ENCODE assay signal across 8 cellular contexts in genomic region chr1:48203287-48203900, GRCh38. TPM values are rescaled to one million over a fixed set of nuclear protein-coding genes. Genes with fewer than 3 reads are reported as not detected.
DNase-seq lines count a peak whose midpoint lies in the region; ATAC-seq and TF ChIP-seq lines count a peak whose summit lies in the region.

No MANE protein-coding gene starts in this region.

- WGBS in testis, 2 donors: 68 to 74% methylated on average over 3 of the region's 3 CpGs

- H3K4me1 Mint-ChIP-seq in activated CD4-positive, alpha-beta T cell treated with anti-CD3 and anti-CD28 coated beads, Interleukin-2, amount 10 ng/mL, durations not matched to agents 24 days and 14 days: no peaks in the 10 kb centered on the region
- no peaks in the 10 kb centered on the region for H3K4me1 Mint-ChIP-seq in activated CD4-positive, alpha-beta T cell treated with anti-CD3 and anti-CD28 coated beads for 36 hours

- no peaks in the 10 kb centered on the region for H3K9me3 ChIP-seq in testis

- H3K27ac ChIP-seq in RWPE1 (no peak overlapping the region), testis (no peak overlapping the region)

- no peak for TF ChIP-seq POLR2A in testis (IDR thresholded peaks at IDR 0.05)

- no peaks in the 10 kb centered on the region for H3K27me3 ChIP-seq in testis

- CTCF ChIA-PET in activated CD4-positive, alpha-beta T cell treated with anti-CD3 and anti-CD28 coated beads for 36 hours (lab: Charles Lee): interaction anchor here (0.7 to 4.2 kb wide), 12 partner anchors 8 to 110 kb away, joined by 3 to 34 read pairs (median 3); no protein-coding TSS in a partner anchor
- CTCF ChIA-PET in RWPE1 (lab: Yijun Ruan, JAX): interaction anchor here (0.6 to 3.9 kb wide), 8 partner anchors 38 to 769 kb away, joined by 3 to 22 read pairs (median 3); no protein-coding TSS in a partner anchor

- DNase-seq in activated CD4-positive, alpha-beta T cell treated with anti-CD3 and anti-CD28 coated beads, Interleukin-2, amount 10 ng/mL, durations not matched to agents 24 days and 14 days: peak; percentile 60
- no peak for DNase-seq in activated CD4-positive, alpha-beta T cell treated with anti-CD3 and anti-CD28 coated beads for 36 hours
- DNase-seq in RWPE1 (ENCODE audit: low spot score): peak; percentile 54
- peak; percentile 38 for DNase-seq in glomerular visceral epithelial cell (ENCODE audit: extremely low spot score)
- DNase-seq in testis: no peak
- DNase-seq in effector CD8-positive, alpha-beta T cell (lab: John Stamatoyannopoulos, UW): no peak
- DNase-seq in stimulated activated CD4-positive, alpha-beta T cell treated with anti-CD3 and anti-CD28 coated beads, Interleukin-15, amount 100 ng/mL, for 24 hours: no peak

- no peak overlapping the region for H3K4me3 Mint-ChIP-seq in activated CD4-positive, alpha-beta T cell treated with anti-CD3 and anti-CD28 coated beads, Interleukin-2, amount 10 ng/mL, durations not matched to agents 24 days and 14 days
- no peak overlapping the region for H3K4me3 Mint-ChIP-seq in activated CD4-positive, alpha-beta T cell treated with anti-CD3 and anti-CD28 coated beads for 36 hours

- intact Hi-C loops in activated CD4-positive, alpha-beta T cell treated with anti-CD3 and anti-CD28 coated beads, Interleukin-2, amount 10 ng/mL, durations not matched to agents 24 days and 14 days (cut with micrococcal nuclease): loop anchor here (5.0 kb wide), 1 partner anchor 111 kb away; no protein-coding TSS in a partner anchor
- intact Hi-C loops in activated CD4-positive, alpha-beta T cell treated with anti-CD3 and anti-CD28 coated beads for 36 hours (cut with DNase I, micrococcal nuclease): loop anchor here (1.0 to 5.0 kb wide), 3 partner anchors 33 to 206 kb away; partner anchors contain the start of gene TRABD2B (in 1 of the 2)
- intact Hi-C loops in testis (cut with DNase I; ENCODE audit: low total_unique reads): no loop called here

- ATAC-seq in activated CD4-positive, alpha-beta T cell treated with anti-CD3 and anti-CD28 coated beads for 36 hours: no peak
- ATAC-seq in HG03342 (IDR thresholded peaks at IDR 0.05; ENCODE audit: unreplicated experiment): peak; percentile 67

- no peak overlapping the region for H3K27ac Mint-ChIP-seq in activated CD4-positive, alpha-beta T cell treated with anti-CD3 and anti-CD28 coated beads, Interleukin-2, amount 10 ng/mL, durations not matched to agents 24 days and 14 days
- no peak overlapping the region for H3K27ac Mint-ChIP-seq in activated CD4-positive, alpha-beta T cell treated with anti-CD3 and anti-CD28 coated beads for 36 hours

- no peaks in the 10 kb centered on the region for H3K36me3 Mint-ChIP-seq in activated CD4-positive, alpha-beta T cell treated with anti-CD3 and anti-CD28 coated beads, Interleukin-2, amount 10 ng/mL, durations not matched to agents 24 days and 14 days (ENCODE audit: low read depth)
- H3K36me3 Mint-ChIP-seq in activated CD4-positive, alpha-beta T cell treated with anti-CD3 and anti-CD28 coated beads for 36 hours (ENCODE audit: low read depth): no peaks in the 10 kb centered on the region

- no peaks in the 10 kb centered on the region for H3K27me3 Mint-ChIP-seq in activated CD4-positive, alpha-beta T cell treated with anti-CD3 and anti-CD28 coated beads, Interleukin-2, amount 10 ng/mL, durations not matched to agents 24 days and 14 days
- H3K27me3 Mint-ChIP-seq in activated CD4-positive, alpha-beta T cell treated with anti-CD3 and anti-CD28 coated beads for 36 hours: no peaks in the 10 kb centered on the region

- H3K4me1 ChIP-seq in testis: no peaks in the 10 kb centered on the region

- POLR2A ChIA-PET in activated CD4-positive, alpha-beta T cell treated with anti-CD3 and anti-CD28 coated beads for 36 hours (lab: Charles Lee): no interaction called here
- POLR2A ChIA-PET in RWPE1 (lab: Yijun Ruan, JAX; ENCODE audit: low non-redundant PET): no interaction called here

- no peaks in the 10 kb centered on the region for H3K36me3 ChIP-seq in testis (ENCODE audit: low read depth, missing control alignments)

- no peak overlapping the region for H3K4me3 ChIP-seq in testis

- TF ChIP-seq CTCF in RWPE1 (conservative IDR thresholded peaks at IDR 0.05; ENCODE audit: low read depth) (peak; percentile 70), testis (IDR thresholded peaks at IDR 0.05) (peak; percentile 45 to 71 (median 66))

- no peaks in the 10 kb centered on the region for H3K9me3 Mint-ChIP-seq in activated CD4-positive, alpha-beta T cell treated with anti-CD3 and anti-CD28 coated beads, Interleukin-2, amount 10 ng/mL, durations not matched to agents 24 days and 14 days
- no peaks in the 10 kb centered on the region for H3K9me3 Mint-ChIP-seq in activated CD4-positive, alpha-beta T cell treated with anti-CD3 and anti-CD28 coated beads for 36 hours (ENCODE audit: low read depth)

RNA-seq across cellular contexts. Expression of gene SLC5A9, which starts 19.1 kb away (rescaled TPM):
- not detected in 2 replicates for total RNA-seq in activated CD4-positive, alpha-beta T cell treated with anti-CD3 and anti-CD28 coated beads, Interleukin-2, amount 10 ng/mL, durations not matched to agents 24 days and 14 days
- not detected for total RNA-seq in activated CD4-positive, alpha-beta T cell treated with anti-CD3 and anti-CD28 coated beads for 36 hours
- total RNA-seq in testis: 1 to 10 TPM; 1.4 to 3.0 TPM
- polyA plus RNA-seq in testis (ENCODE audit: insufficient read depth, low read depth, low replicate concordance): 2.3 TPM

Comparison
In these comparisons a context has a peak if more than half of its experiments do, and no peak if none do; other contexts are left out.
1. DNase-seq: peak in activated CD4-positive, alpha-beta T cell treated with anti-CD3 and anti-CD28 coated beads, Interleukin-2, amount 10 ng/mL, durations not matched to agents 24 days and 14 days (single experiment), RWPE1 (single experiment) and glomerular visceral epithelial cell (single experiment); none in activated CD4-positive, alpha-beta T cell treated with anti-CD3 and anti-CD28 coated beads for 36 hours (single experiment), testis (single experiment), effector CD8-positive, alpha-beta T cell (single experiment) and stimulated activated CD4-positive, alpha-beta T cell treated with anti-CD3 and anti-CD28 coated beads, Interleukin-15, amount 100 ng/mL, for 24 hours (single experiment).